In the genomic region with DNA sequence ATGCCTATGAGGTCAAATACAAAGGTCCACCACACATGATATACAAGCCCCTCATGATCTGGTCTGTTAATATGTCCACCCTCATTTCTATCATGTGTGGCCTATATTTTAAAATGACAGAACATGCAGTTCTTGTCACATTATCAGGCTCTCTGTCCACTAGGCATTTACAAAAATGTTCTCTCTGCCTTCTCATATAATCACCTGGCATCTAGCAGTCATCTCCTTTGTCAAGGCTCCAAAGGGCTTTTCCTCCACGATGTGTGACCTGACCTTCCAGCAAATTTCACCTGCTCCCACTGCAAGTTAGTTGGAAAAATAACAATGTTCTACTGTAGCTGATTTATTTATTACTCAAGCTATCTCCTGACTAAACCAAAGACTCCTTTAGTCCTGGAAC, we compare ENCODE assay signal across 23 cellular contexts.
"Had no signal": no experiment of that assay in that cellular context is flagged by ENCODE, and none has a peak within 500 bp of the region (broad histone marks: within the 10 kb centered on the region; RNA-seq: fewer than 3 reads in every experiment).

No MANE protein-coding gene starts in this region.

- H3K9me3 ChIP-seq: left lung, neutrophil, pancreas, vagina had no signal

- H3K4me3 ChIP-seq: cardiac muscle cell, left lung, pancreas, vagina had no signal

- DNase-seq: activated CD4-positive, alpha-beta T cell treated with anti-CD3 and anti-CD28 coated beads for 4 hours; activated CD4-positive, alpha-beta T cell treated with anti-CD3 and anti-CD28 coated beads, Interleukin-2, amount 50 U/mL, for 48 hours; activated CD4-positive, CD25-positive, alpha-beta regulatory T cell; activated effector memory CD4-positive, alpha-beta T cell treated with Interleukin-2 at 50 U/mL for 16 hours; activated naive CD4-positive, alpha-beta T cell treated with anti-CD3 and anti-CD28 coated beads, Interleukin-2, amount 10 ng/mL, durations not matched to agents 7 days and 5 days; activated T-cell treated with anti-CD3 and anti-CD28 coated beads, Interleukin-2, amount 50 U/mL, for 72 hours; amygdala; effector CD4-positive, alpha-beta T cell; foreskin keratinocyte; hippocampal formation; kidney glomerular epithelial cell; left lung; pancreas; right cardiac atrium; stimulated activated CD4-positive, alpha-beta T cell treated with anti-CD3 and anti-CD28 coated beads, Interleukin-12 subunit alpha, Interleukin-12 subunit beta, amount 100 ng/mL, for 4 hours; T-helper 17 cell had no signal

- H3K4me3 Mint-ChIP-seq: activated naive CD4-positive, alpha-beta T cell treated with anti-CD3 and anti-CD28 coated beads, Interleukin-2, amount 10 ng/mL, durations not matched to agents 7 days and 5 days; activated T-cell treated with anti-CD3 and anti-CD28 coated beads, Interleukin-2, amount 50 U/mL, for 72 hours; dendritic cell treated with granulocyte-macrophage colony-stimulating factor and Interleukin-4, amounts not matched to agents 40 ng/mL and 50 ng/mL, for 4 days; natural killer cell treated with Interleukin-12 subunit alpha and Interleukin-12 subunit beta and Interleukin-15 and Interleukin-18, amount 100 ng/mL, for 72 hours; stimulated activated naive CD8-positive, alpha-beta T cell treated with anti-CD3 and anti-CD28 coated beads, Interleukin-15, Interleukin-2, amounts not matched to agents 100 ng/mL and 50 ng/mL, for 24 hours; T-helper 17 cell; type B pancreatic cell had no signal

- H3K4me1 Mint-ChIP-seq: activated naive CD4-positive, alpha-beta T cell treated with anti-CD3 and anti-CD28 coated beads, Interleukin-2, amount 10 ng/mL, durations not matched to agents 7 days and 5 days; T-helper 17 cell had no signal

- H3K27me3 Mint-ChIP-seq: activated naive CD4-positive, alpha-beta T cell treated with anti-CD3 and anti-CD28 coated beads, Interleukin-2, amount 10 ng/mL, durations not matched to agents 7 days and 5 days; dendritic cell treated with granulocyte-macrophage colony-stimulating factor and Interleukin-4, amounts not matched to agents 40 ng/mL and 50 ng/mL, for 4 days; type B pancreatic cell had no signal

- H3K4me1 ChIP-seq: foreskin keratinocyte, pancreas had no signal

- H3K27ac ChIP-seq: cardiac muscle cell, foreskin keratinocyte, neutrophil, pancreas, vagina had no signal

- H3K36me3 ChIP-seq: left lung, neutrophil, pancreas, vagina had no signal

- H3K27me3 ChIP-seq: cardiac muscle cell, foreskin keratinocyte, left lung, neutrophil, pancreas, vagina had no signal

- H3K36me3 Mint-ChIP-seq: activated naive CD4-positive, alpha-beta T cell treated with anti-CD3 and anti-CD28 coated beads, Interleukin-2, amount 10 ng/mL, durations not matched to agents 7 days and 5 days; natural killer cell treated with Interleukin-12 subunit alpha and Interleukin-12 subunit beta and Interleukin-15 and Interleukin-18, amount 100 ng/mL, for 72 hours had no signal

- ATAC-seq: activated T-cell treated with anti-CD3 and anti-CD28 coated beads, Interleukin-2, amount 50 U/mL, for 72 hours; foreskin keratinocyte; natural killer cell treated with Interleukin-12 subunit alpha and Interleukin-12 subunit beta and Interleukin-15 and Interleukin-18, amount 100 ng/mL, for 72 hours; T-helper 17 cell had no signal

- H3K9me3 Mint-ChIP-seq: activated naive CD4-positive, alpha-beta T cell treated with anti-CD3 and anti-CD28 coated beads, Interleukin-2, amount 10 ng/mL, durations not matched to agents 7 days and 5 days; activated T-cell treated with anti-CD3 and anti-CD28 coated beads, Interleukin-2, amount 50 U/mL, for 72 hours; dendritic cell treated with granulocyte-macrophage colony-stimulating factor and Interleukin-4, amounts not matched to agents 40 ng/mL and 50 ng/mL, for 4 days; natural killer cell treated with Interleukin-12 subunit alpha and Interleukin-12 subunit beta and Interleukin-15 and Interleukin-18, amount 100 ng/mL, for 72 hours; stimulated activated naive CD8-positive, alpha-beta T cell treated with anti-CD3 and anti-CD28 coated beads, Interleukin-15, Interleukin-2, amounts not matched to agents 100 ng/mL and 50 ng/mL, for 24 hours; type B pancreatic cell had no signal

- H3K27ac Mint-ChIP-seq: activated naive CD4-positive, alpha-beta T cell treated with anti-CD3 and anti-CD28 coated beads, Interleukin-2, amount 10 ng/mL, durations not matched to agents 7 days and 5 days; activated T-cell treated with anti-CD3 and anti-CD28 coated beads, Interleukin-2, amount 50 U/mL, for 72 hours; dendritic cell treated with granulocyte-macrophage colony-stimulating factor and Interleukin-4, amounts not matched to agents 40 ng/mL and 50 ng/mL, for 4 days; natural killer cell treated with Interleukin-12 subunit alpha and Interleukin-12 subunit beta and Interleukin-15 and Interleukin-18, amount 100 ng/mL, for 72 hours; stimulated activated naive CD8-positive, alpha-beta T cell treated with anti-CD3 and anti-CD28 coated beads, Interleukin-15, Interleukin-2, amounts not matched to agents 100 ng/mL and 50 ng/mL, for 24 hours; T-helper 17 cell; type B pancreatic cell had no signal
